ENCODE assay signal across 13 cellular contexts in genomic region chr1:21277178-21277577, GRCh38. TPM values are rescaled to one million over a fixed set of nuclear protein-coding genes. Genes with fewer than 3 reads are reported as not detected.
A peak's percentile ranks its signal among the peaks of the same experiment; 100 is the strongest.
DNase-seq lines count a peak whose midpoint lies in the region; ATAC-seq, FAIRE-seq and TF ChIP-seq lines count a peak whose summit lies in the region.
"Had no signal": no experiment of that assay in that cellular context is flagged by ENCODE, and none has a peak within 500 bp of the region (broad histone marks: within the 10 kb centered on the region; RNA-seq: fewer than 3 reads in every experiment).

No MANE protein-coding gene starts in this region.

- H3K4me3 ChIP-seq in GM23338 = no peak overlapping the region
- no peak overlapping the region for H3K4me3 ChIP-seq in right cardiac atrium (ENCODE audit: low read length)
- no peak overlapping the region for H3K4me3 ChIP-seq in sigmoid colon
- no peak overlapping the region for H3K4me3 ChIP-seq in kidney (ENCODE audit: low read length in 2 of 2)
- H3K4me3 ChIP-seq: MG63 had no signal

- DNase-seq in GM23338 (ENCODE audit: low spot score) = no peak
- peak; percentile 81 to 94 (median 91) for DNase-seq in right cardiac atrium
- DNase-seq in sigmoid colon = peak; percentile 66
- DNase-seq in NCI-H526 (lab: John Stamatoyannopoulos, UW) = no peak
- DNase-seq in kidney = no peak
- DNase-seq in SW480 (ENCODE audit: low spot score) = no peak
- DNase-seq: activated T-cell treated with anti-CD3 and anti-CD28 coated beads, Interleukin-2, amount 50 U/mL, for 48 hours; central memory CD4-positive, alpha-beta T cell; MG63 had no signal

- H3K9me2 ChIP-seq in GM23338 (ENCODE audit: insufficient read depth) = no peaks in the 10 kb centered on the region

- no peak for TF ChIP-seq CTCF in GM23338 (conservative IDR thresholded peaks at IDR 0.05; ENCODE audit: low read depth in 2 of 2)
- TF ChIP-seq CTCF in sigmoid colon (IDR thresholded peaks at IDR 0.05) = no peak
- TF ChIP-seq CTCF in kidney (IDR thresholded peaks at IDR 0.05; ENCODE audit: borderline replicate concordance, extremely low read depth, insufficient read depth) = no peak

- no peak overlapping the region for H3K9ac ChIP-seq in kidney (ENCODE audit: low read length in 2 of 2)

- no peak for TF ChIP-seq POLR2A in sigmoid colon (IDR thresholded peaks at IDR 0.05)

- no peaks in the 10 kb centered on the region for H3K36me3 ChIP-seq in GM23338 (ENCODE audit: insufficient read depth)
- H3K36me3 ChIP-seq in sigmoid colon = peaks cover 6 to 40% (median 8%) of the 10 kb centered on the region in 4 donors
- H3K36me3 ChIP-seq in kidney (ENCODE audit: control insufficient read depth in 1 of 2, insufficient read depth in 2 of 2, low read length in 2 of 2) = no peaks in the 10 kb centered on the region
- H3K36me3 ChIP-seq: MG63 had no signal

- H3K4me3 Mint-ChIP-seq in GM23338 = no peak overlapping the region

- no peaks in the 10 kb centered on the region for H3K79me2 ChIP-seq in GM23338 (replicated peaks; ENCODE audit: insufficient read depth)

- peaks cover 20% of the 10 kb centered on the region for H3K4me1 Mint-ChIP-seq in GM23338

- 16% methylated on average over 7 of the region's 7 CpGs for WGBS in right cardiac atrium
- 80 to 91% methylated on average over 7 of the region's 7 CpGs for WGBS in sigmoid colon, 2 donors

- H2AFZ ChIP-seq in GM23338 = no peak overlapping the region

- H3K27ac Mint-ChIP-seq in GM23338 = peak overlapping the region; percentile 35; the same call in 1 of the 2 replicates

- no peaks in the 10 kb centered on the region; the same call in 1 of the 2 replicates for H4K20me1 ChIP-seq in GM23338 (replicated peaks; ENCODE audit: insufficient read depth)

- no peaks in the 10 kb centered on the region for H3F3A ChIP-seq in GM23338 (replicated peaks; ENCODE audit: low read depth)

- no peaks in the 10 kb centered on the region for H3K36me3 Mint-ChIP-seq in GM23338 (ENCODE audit: low read depth)

- H3K4me1 ChIP-seq in GM23338 (ENCODE audit: insufficient read depth) (peaks cover 8% of the 10 kb centered on the region), right cardiac atrium (ENCODE audit: control insufficient read depth, insufficient read depth, low read length) (peaks cover 43% of the 10 kb centered on the region), sigmoid colon (peaks cover 0 to 53% (median 50%) of the 10 kb centered on the region in 4 donors), kidney (ENCODE audit: control insufficient read depth in 1 of 2, insufficient read depth in 1 of 2, low read depth in 1 of 2, low read length in 2 of 2) (peaks cover 0 to 24% of the 10 kb centered on the region in 2 donors)

- ATAC-seq in GM23338 (no peak), right cardiac atrium (peak; percentile 13 to 60), GM18517 (IDR thresholded peaks at IDR 0.05; ENCODE audit: unreplicated experiment) (no peak)

- H3K27ac ChIP-seq in GM23338 (ENCODE audit: low read depth) (0 out of 2 replicates have a peak overlapping the region, but pooled peaks have one; percentile 19), angular gyrus (ENCODE audit: low read depth, low read length) (peak overlapping the region; percentile 65), right cardiac atrium (ENCODE audit: low read length) (peak overlapping the region; percentile 94), sigmoid colon (peak overlapping the region; percentile 53 to 77 (median 66)), kidney (ENCODE audit: low read depth in 2 of 2, low read length in 2 of 2) (peak overlapping the region in 1 of 2 donors; percentile 2)

- H3K9me3 ChIP-seq in right cardiac atrium (ENCODE audit: control insufficient read depth, low read length) = no peaks in the 10 kb centered on the region
- H3K9me3 ChIP-seq in sigmoid colon = no peaks in the 10 kb centered on the region
- no peaks in the 10 kb centered on the region for H3K9me3 ChIP-seq in kidney (ENCODE audit: control insufficient read depth in 1 of 2, low read length in 2 of 2)
- H3K9me3 ChIP-seq: MG63 had no signal

- FAIRE-seq in kidney (lab: Jason Lieb, UNC) = no peak
- FAIRE-seq: islet of Langerhans, RCC 7860 had no signal

- H3K27me3 Mint-ChIP-seq in GM23338 (ENCODE audit: insufficient read depth, low read depth, poor library complexity) = peaks cover 14% of the 10 kb centered on the region

- intact Hi-C loops in right cardiac atrium (cut with DNase I) = no loop called here
- intact Hi-C loops in sigmoid colon (cut with DNase I) = no loop called here
- intact Hi-C loops in kidney (cut with DNase I) = no loop called here

- no peak for TF ChIP-seq EP300 in sigmoid colon (IDR thresholded peaks at IDR 0.05)

- H3K4me2 ChIP-seq in GM23338 = no peak overlapping the region

- H3K27me3 ChIP-seq in GM23338 (ENCODE audit: insufficient read depth) (no peaks in the 10 kb centered on the region), right cardiac atrium (ENCODE audit: control insufficient read depth, insufficient read depth) (no peaks in the 10 kb centered on the region), sigmoid colon (no peaks in the 10 kb centered on the region)
- H3K27me3 ChIP-seq: MG63 had no signal

- H3K9me3 Mint-ChIP-seq in GM23338 = no peaks in the 10 kb centered on the region

TF ChIP-seq in GM23338, 12 proteins besides CTCF, POLR2A, EP300 and RAD21:
- TF ChIP-seq ZNF114 (CRISPR knock-in tag; IDR thresholded peaks at IDR 0.05) (no peak), EZH2 (IDR thresholded peaks at IDR 0.05; ENCODE audit: low read depth, unreplicated experiment) (no peak), NANOG (IDR thresholded peaks at IDR 0.05; ENCODE audit: borderline replicate concordance) (no peak), REST (IDR thresholded peaks at IDR 0.05; ENCODE audit: unreplicated experiment) (no peak)

RNA-seq across cellular contexts. Expression of gene ECE1, which starts 13.1 kb away (rescaled TPM):
- 45.0 and 48.0 TPM in 2 replicates for total RNA-seq in GM23338 (2014; rRNA removed; shearing (Covaris generic))
- polyA plus RNA-seq in GM23338 (2016; fragmentation: Nextera tagmentation; extraction: Ambion mirVana) (10.4 and 11.0 TPM in 2 replicates), right cardiac atrium (76.2 TPM), sigmoid colon (10 to 100 TPM; 10.2 to 73.8 (median 13.6) TPM), kidney (ENCODE audit: insufficient read depth, low read depth, low replicate concordance) (30.8 TPM)
- total RNA-seq in right cardiac atrium (100 to 1,000 TPM in 3 of 4 donors, 10 to 100 TPM in 1; 99.1 to 158 (median 114) TPM), sigmoid colon (100 to 1,000 TPM in 1 of 4 donors, 10 to 100 TPM in 3; 62.9 to 112 (median 80.8) TPM), kidney (128 TPM)

Comparison
In these comparisons a context has a peak if more than half of its experiments do, and no peak if none do; other contexts are left out.
1. ATAC-seq: peak in right cardiac atrium (2 of 2); none in GM23338 (single experiment) and GM18517 (single experiment).
2. DNase-seq: peak in right cardiac atrium (3 of 3) and sigmoid colon (single experiment); none in GM23338 (single experiment), NCI-H526 (0 of 2), kidney (single experiment) and SW480 (single experiment).